ENCODE assay signal across 21 cellular contexts in genomic region chr9:130842547-130842946, GRCh38. TPM values are rescaled to one million over a fixed set of nuclear protein-coding genes. Genes with fewer than 3 reads are reported as not detected.
DNase-seq lines count a peak whose midpoint lies in the region; TF ChIP-seq lines count a peak whose summit lies in the region.
"Had no signal": no experiment of that assay in that cellular context is flagged by ENCODE, and none has a peak within 500 bp of the region (broad histone marks: within the 10 kb centered on the region; RNA-seq: fewer than 3 reads in every experiment).

No MANE protein-coding gene starts in this region.

- H3K4me1 ChIP-seq in esophagus (ENCODE audit: control insufficient read depth in 2 of 2, insufficient read depth in 2 of 2, low read length in 1 of 2) (peaks cover 2 to 13% of the 10 kb centered on the region in 2 donors), tibial artery (peaks cover 0 to 98% (median 82%) of the 10 kb centered on the region in 4 donors)

- intact Hi-C loops in tibial artery (cut with DNase I; ENCODE audit: low total_unique reads) = no loop called here

- H3K9me3 ChIP-seq in esophagus (ENCODE audit: control insufficient read depth in 2 of 2, insufficient read depth in 1 of 2, low read depth in 1 of 2, low read length in 1 of 2) = no peaks in the 10 kb centered on the region
- H3K9me3 ChIP-seq in tibial artery = no peaks in the 10 kb centered on the region
- H3K9me3 ChIP-seq: heart left ventricle, neutrophil, suprapubic skin had no signal

- H3K27ac Mint-ChIP-seq in neural crest cell (ENCODE audit: unreplicated experiment) = no peak overlapping the region
- H3K27ac Mint-ChIP-seq in HFFc6 = no peak overlapping the region
- H3K27ac Mint-ChIP-seq: activated naive CD8-positive, alpha-beta T cell had no signal

- WGBS in esophagus, 2 donors = 85 to 86% methylated on average over 4 of the region's 4 CpGs

- H3K27ac ChIP-seq in VCaP (peak overlapping the region; percentile 22; the same call in 1 of the 2 replicates), esophagus (ENCODE audit: low read depth in 2 of 2, low read length in 1 of 2) (peak overlapping the region; percentile 8 to 55), tibial artery (peak overlapping the region; percentile 89 to 91)
- H3K27ac ChIP-seq: neutrophil, suprapubic skin had no signal

- H3K36me3 ChIP-seq in esophagus (ENCODE audit: control insufficient read depth in 2 of 2, insufficient read depth in 2 of 2, low read length in 1 of 2) = no peaks in the 10 kb centered on the region
- no peaks in the 10 kb centered on the region for H3K36me3 ChIP-seq in tibial artery
- H3K36me3 ChIP-seq: heart left ventricle, neutrophil, suprapubic skin had no signal

- H3K4me3 ChIP-seq in esophagus (ENCODE audit: low read depth in 1 of 2, low read length in 2 of 2) (no peak overlapping the region), tibial artery (no peak overlapping the region)
- H3K4me3 ChIP-seq: heart left ventricle, suprapubic skin had no signal

- H3K9me3 Mint-ChIP-seq in neural crest cell = no peaks in the 10 kb centered on the region
- no peaks in the 10 kb centered on the region for H3K9me3 Mint-ChIP-seq in HFFc6

- DNase-seq in neural crest cell (ENCODE audit: low read depth, low spot score) = no peak
- no peak for DNase-seq in tibial artery
- DNase-seq in NCI-H2227 treated with DMSO at 0.1 percent for 48 hours (lab: John Stamatoyannopoulos, UW) = no peak
- no peak for DNase-seq in HFFc6
- no peak for DNase-seq in GM03348 (ENCODE audit: low spot score)
- DNase-seq: activated CD4-positive, alpha-beta T cell treated with anti-CD3 and anti-CD28 coated beads for 1 hour; central memory CD4-positive, alpha-beta T cell; DMS79 treated with DMSO at 0.1 percent for 48 hours; heart left ventricle; Karpas-422; NCI-H1694 treated with DMSO at 0.1 percent for 48 hours; NCI-H526; T-helper 1 cell had no signal

- TF ChIP-seq CTCF in VCaP (conservative IDR thresholded peaks at IDR 0.05) (no peak), neural crest cell (conservative IDR thresholded peaks at IDR 0.05) (no peak), tibial artery (IDR thresholded peaks at IDR 0.05) (no peak), HFFc6 (IDR thresholded peaks at IDR 0.05) (no peak)

- no peaks in the 10 kb centered on the region for H3K27me3 Mint-ChIP-seq in neural crest cell (ENCODE audit: low read depth)
- H3K27me3 Mint-ChIP-seq in HFFc6 (ENCODE audit: insufficient read depth) = no peaks in the 10 kb centered on the region; the same call in none of the 2 replicates
- H3K27me3 Mint-ChIP-seq: activated naive CD8-positive, alpha-beta T cell had no signal

- peaks cover 82% of the 10 kb centered on the region for H3K4me1 Mint-ChIP-seq in neural crest cell
- peaks cover 92% of the 10 kb centered on the region for H3K4me1 Mint-ChIP-seq in HFFc6 (ENCODE audit: low read depth)

- H3K27me3 ChIP-seq in esophagus (ENCODE audit: control insufficient read depth in 1 of 2, insufficient read depth in 2 of 2, low read length in 2 of 2) (no peaks in the 10 kb centered on the region), tibial artery (no peaks in the 10 kb centered on the region)
- H3K27me3 ChIP-seq: heart left ventricle, neutrophil, suprapubic skin had no signal

- H3K4me3 Mint-ChIP-seq in neural crest cell (peak overlapping the region; percentile 50), HFFc6 (no peak overlapping the region)
- H3K4me3 Mint-ChIP-seq: activated naive CD8-positive, alpha-beta T cell; CD14-positive monocyte had no signal

- no peaks in the 10 kb centered on the region for H3K36me3 Mint-ChIP-seq in neural crest cell (ENCODE audit: low read depth)
- H3K36me3 Mint-ChIP-seq in HFFc6 (ENCODE audit: low read depth) = no peaks in the 10 kb centered on the region; the same call in 1 of the 2 replicates
- H3K36me3 Mint-ChIP-seq: activated naive CD8-positive, alpha-beta T cell; CD14-positive monocyte had no signal

RNA-seq across cellular contexts. Expression of gene ABL1, which starts 7.5 kb away (rescaled TPM):
- 10 to 100 TPM; 13.6 to 19.0 TPM for polyA plus RNA-seq in esophagus
- 88.9 and 91.0 TPM in 2 replicates for total RNA-seq in neural crest cell
- total RNA-seq in HFFc6 (2021; fragmentation: NEBNext Ultra II Directional; extraction: Animal tissue kit (Norgen Biotek cat#: 25700)) = 10 to 100 TPM; 56.0 to 63.5 (median 62.8) TPM

RNA-seq across cellular contexts. Expression of gene QRFP, which starts 54.1 kb away (rescaled TPM):
- under 1 TPM; 0.08 to 0.16 TPM for polyA plus RNA-seq in esophagus
- not detected in 2 replicates for total RNA-seq in neural crest cell
- total RNA-seq in HFFc6 (2021; fragmentation: NEBNext Ultra II Directional; extraction: Animal tissue kit (Norgen Biotek cat#: 25700)) = not detected
- total RNA-seq: endothelial cell of umbilical vein, heart left ventricle, kidney epithelial cell, suprapubic skin had no signal
- polyA plus RNA-seq: endothelial cell of umbilical vein, heart left ventricle had no signal

Comparison
In these comparisons a context has a peak if more than half of its experiments do, and no peak if none do; other contexts are left out.
1. H3K27ac ChIP-seq: peak in every context shown above with its lines; median percentile 90 in tibial artery; 32 in esophagus; 22 in VCaP.